Comparison of ENCODE assay signal across 2 cellular contexts in the genomic region with DNA sequence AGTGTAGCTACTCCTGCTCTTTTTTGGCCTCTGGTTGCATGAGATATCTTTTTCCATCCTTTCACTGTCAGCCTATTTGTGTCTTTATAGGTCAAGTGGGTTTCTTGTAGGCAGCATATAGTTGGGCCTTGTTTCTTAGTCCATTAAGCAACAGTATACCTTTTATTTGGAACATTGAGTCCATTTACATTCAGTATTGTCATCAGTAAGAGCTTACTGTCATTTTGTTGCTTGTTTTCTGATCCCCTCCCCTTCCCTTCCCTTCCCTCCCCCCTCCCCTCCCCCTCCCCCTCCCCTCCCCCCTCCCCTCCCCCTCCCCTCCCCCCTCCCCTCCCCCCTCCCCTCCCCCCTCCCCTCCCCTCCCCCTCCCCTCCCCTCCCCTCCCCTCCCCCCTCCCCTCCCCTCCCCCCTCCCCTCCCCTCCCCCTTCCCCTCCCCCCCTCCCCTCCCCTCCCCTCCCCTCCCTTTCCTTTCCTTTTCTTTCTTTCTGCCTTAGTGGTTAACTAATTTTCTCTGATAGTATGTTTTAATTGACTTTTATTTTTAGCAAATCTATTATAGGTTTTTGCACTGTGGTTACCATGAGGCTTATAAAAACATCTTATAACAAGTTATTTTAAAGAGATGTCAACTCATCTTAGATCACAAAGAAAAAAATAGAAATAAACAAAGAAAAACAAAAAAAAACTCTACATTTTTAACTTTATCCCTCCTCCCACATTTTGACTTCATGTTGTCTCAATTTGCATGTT.
TF ChIP-seq lines count a peak whose summit lies in the region.

No MANE protein-coding gene starts in this region.

TF ChIP-seq in HepG2, 621 proteins besides CTCF, POLR2A, EP300 and RAD21:
- no peak for TF ChIP-seq ZNF746 (CRISPR knock-in tag; IDR thresholded peaks at IDR 0.05)
- TF ChIP-seq HNRNPK (IDR thresholded peaks at IDR 0.05; ENCODE audit: low read depth, low read length, poor library complexity, severe bottlenecking): peak; percentile 99
- TF ChIP-seq PCBP1 (IDR thresholded peaks at IDR 0.05; ENCODE audit: borderline replicate concordance, low read depth, low read length): peak; percentile 97
- peak; percentile 91 for TF ChIP-seq PCBP2 (optimal IDR thresholded peaks at IDR 0.05; ENCODE audit: low read depth, low read length, poor library complexity, severe bottlenecking)

TF ChIP-seq in HEK293T, 16 proteins besides CTCF, POLR2A, EP300 and RAD21:
- no peak for TF ChIP-seq TARDBP (IDR thresholded peaks at IDR 0.05)
- no peak for TF ChIP-seq BHLHE40 (IDR thresholded peaks at IDR 0.05; ENCODE audit: borderline replicate concordance)
- TF ChIP-seq LEF1 (IDR thresholded peaks at IDR 0.05; ENCODE audit: borderline replicate concordance): no peak
- TF ChIP-seq FOXA1 (IDR thresholded peaks at IDR 0.05): no peak
- no peak for TF ChIP-seq SUZ12 (IDR thresholded peaks at IDR 0.05)
- TF ChIP-seq ZNF384 (IDR thresholded peaks at IDR 0.05): no peak
- no peak for TF ChIP-seq L3MBTL2 (conservative IDR thresholded peaks at IDR 0.05)
- no peak for TF ChIP-seq NFRKB (IDR thresholded peaks at IDR 0.05)
- TF ChIP-seq, protein P1, sequence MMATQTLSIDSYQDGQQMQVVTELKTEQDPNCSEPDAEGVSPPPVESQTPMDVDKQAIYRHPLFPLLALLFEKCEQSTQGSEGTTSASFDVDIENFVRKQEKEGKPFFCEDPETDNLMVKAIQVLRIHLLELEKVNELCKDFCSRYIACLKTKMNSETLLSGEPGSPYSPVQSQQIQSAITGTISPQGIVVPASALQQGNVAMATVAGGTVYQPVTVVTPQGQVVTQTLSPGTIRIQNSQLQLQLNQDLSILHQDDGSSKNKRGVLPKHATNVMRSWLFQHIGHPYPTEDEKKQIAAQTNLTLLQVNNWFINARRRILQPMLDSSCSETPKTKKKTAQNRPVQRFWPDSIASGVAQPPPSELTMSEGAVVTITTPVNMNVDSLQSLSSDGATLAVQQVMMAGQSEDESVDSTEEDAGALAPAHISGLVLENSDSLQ (IDR thresholded peaks at IDR 0.05): no peak
- no peak for TF ChIP-seq FOXM1 (IDR thresholded peaks at IDR 0.05; ENCODE audit: borderline replicate concordance)
